Comparison of ENCODE assay signal across 26 cellular contexts in the genomic region with DNA sequence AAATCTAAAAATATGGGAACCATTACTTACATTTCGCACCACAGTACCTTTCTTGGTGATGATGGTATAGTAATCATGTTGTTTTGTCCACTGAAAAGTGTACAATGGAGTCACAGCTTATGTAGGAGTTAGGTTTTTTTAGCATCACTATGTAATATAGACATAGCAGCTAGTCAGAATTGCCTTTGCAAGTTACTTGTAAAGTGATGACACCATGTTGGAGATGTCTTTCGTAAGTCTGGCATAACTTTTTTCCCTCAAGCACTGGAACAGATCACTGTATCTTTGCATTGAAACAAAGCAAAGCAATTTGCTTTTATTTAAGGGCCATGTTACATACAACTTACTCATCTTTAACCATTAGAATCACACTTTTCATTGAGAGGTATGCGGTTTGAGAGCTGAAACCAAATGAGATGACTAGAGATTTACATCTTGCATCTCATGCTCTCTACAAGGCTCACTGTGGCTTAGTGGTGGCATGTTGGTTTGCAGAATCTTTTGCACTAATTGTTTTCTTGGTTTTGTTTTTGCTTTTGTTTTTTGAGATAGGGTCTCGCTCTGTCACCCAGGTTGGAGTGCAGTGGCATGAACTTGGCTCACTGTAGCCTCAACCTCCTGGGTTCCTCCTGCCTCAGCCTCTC.
"Had no signal": no experiment of that assay in that cellular context is flagged by ENCODE, and none has a peak within 500 bp of the region (broad histone marks: within the 10 kb centered on the region; RNA-seq: fewer than 3 reads in every experiment).

No MANE protein-coding gene starts in this region.

- H3K27me3 Mint-ChIP-seq: activated CD8-positive, alpha-beta T cell treated with anti-CD3 and anti-CD28 coated beads for 36 hours; naive thymus-derived CD4-positive, alpha-beta T cell had no signal

- H3K27me3 ChIP-seq: brain microvascular endothelial cell, colonic mucosa, esophagus muscularis mucosa, heart right ventricle, neutrophil, pancreas, right lobe of liver, stomach, vagina had no signal

- H3K4me3 Mint-ChIP-seq: activated CD8-positive, alpha-beta T cell treated with anti-CD3 and anti-CD28 coated beads for 36 hours; activated T-helper 1 cell treated with anti-CD3 and anti-CD28 coated beads, Interleukin-12 subunit alpha, Interleukin-12 subunit beta, Interleukin-2, Interleukin-4 antibody, amounts not matched to agents 30 ng/mL and 10 ng/mL and 1 ng/mL, durations not matched to agents 14 hours and 24 hours and 36 hours; naive thymus-derived CD4-positive, alpha-beta T cell; T-helper 1 cell treated with Interleukin-12 subunit alpha and Interleukin-12 subunit beta and Interleukin-4 antibody, amounts not matched to agents 30 μg/mL and 1 μg/mL, for 36 hours had no signal

- H3K4me3 ChIP-seq: colonic mucosa, esophagus muscularis mucosa, heart right ventricle, left ventricle myocardium inferior, pancreas, right lobe of liver, stomach, vagina had no signal

- DNase-seq: activated CD4-positive, CD25-positive, alpha-beta regulatory T cell treated with anti-CD3 and anti-CD28 coated beads, Interleukin-2, amount 50 U/mL, for 72 hours; activated CD8-positive, alpha-beta T cell treated with anti-CD3 and anti-CD28 coated beads for 36 hours; activated naive CD4-positive, alpha-beta T cell; aorta; brain microvascular endothelial cell; central memory CD4-positive, alpha-beta T cell; colonic mucosa; heart right ventricle; kidney glomerular epithelial cell; left ventricle myocardium inferior; mesendoderm; naive thymus-derived CD4-positive, alpha-beta T cell; pancreas; right lobe of liver; small intestine; stimulated activated CD4-positive, alpha-beta T cell treated with anti-CD3 and anti-CD28 coated beads, Interleukin-15, amount 100 ng/mL, for 24 hours; stimulated activated CD4-positive, alpha-beta T cell treated with anti-CD3 and anti-CD28 coated beads, Interleukin-4, amount 100 ng/mL, for 1 hour; stomach; trophoblast cell had no signal

- ATAC-seq: activated CD8-positive, alpha-beta T cell treated with anti-CD3 and anti-CD28 coated beads for 36 hours; heart right ventricle; naive thymus-derived CD4-positive, alpha-beta T cell; pancreas; right lobe of liver had no signal

- FAIRE-seq: endometrium, pancreas, small intestine had no signal

- H3K9me3 Mint-ChIP-seq: activated CD8-positive, alpha-beta T cell treated with anti-CD3 and anti-CD28 coated beads for 36 hours; activated T-helper 1 cell treated with anti-CD3 and anti-CD28 coated beads, Interleukin-12 subunit alpha, Interleukin-12 subunit beta, Interleukin-2, Interleukin-4 antibody, amounts not matched to agents 30 ng/mL and 10 ng/mL and 1 ng/mL, durations not matched to agents 14 hours and 24 hours and 36 hours; naive thymus-derived CD4-positive, alpha-beta T cell; T-helper 1 cell treated with Interleukin-12 subunit alpha and Interleukin-12 subunit beta and Interleukin-4 antibody, amounts not matched to agents 30 μg/mL and 1 μg/mL, for 36 hours had no signal

- H3K4me1 ChIP-seq: colonic mucosa, pancreas, right lobe of liver, vagina had no signal

- H3K9me3 ChIP-seq: colonic mucosa, esophagus muscularis mucosa, heart right ventricle, left ventricle myocardium inferior, neutrophil, pancreas, right lobe of liver, stomach, vagina had no signal

- H3K27ac Mint-ChIP-seq: activated CD8-positive, alpha-beta T cell treated with anti-CD3 and anti-CD28 coated beads for 36 hours; activated T-helper 1 cell treated with anti-CD3 and anti-CD28 coated beads, Interleukin-12 subunit alpha, Interleukin-12 subunit beta, Interleukin-2, Interleukin-4 antibody, amounts not matched to agents 30 ng/mL and 10 ng/mL and 1 ng/mL, durations not matched to agents 14 hours and 24 hours and 36 hours; naive thymus-derived CD4-positive, alpha-beta T cell; T-helper 1 cell treated with Interleukin-12 subunit alpha and Interleukin-12 subunit beta and Interleukin-4 antibody, amounts not matched to agents 30 μg/mL and 1 μg/mL, for 36 hours had no signal

- H3K27ac ChIP-seq: brain microvascular endothelial cell, colonic mucosa, esophagus muscularis mucosa, heart right ventricle, left ventricle myocardium inferior, neutrophil, pancreas, right lobe of liver, stomach, vagina, VCaP had no signal
